In the genomic region with DNA sequence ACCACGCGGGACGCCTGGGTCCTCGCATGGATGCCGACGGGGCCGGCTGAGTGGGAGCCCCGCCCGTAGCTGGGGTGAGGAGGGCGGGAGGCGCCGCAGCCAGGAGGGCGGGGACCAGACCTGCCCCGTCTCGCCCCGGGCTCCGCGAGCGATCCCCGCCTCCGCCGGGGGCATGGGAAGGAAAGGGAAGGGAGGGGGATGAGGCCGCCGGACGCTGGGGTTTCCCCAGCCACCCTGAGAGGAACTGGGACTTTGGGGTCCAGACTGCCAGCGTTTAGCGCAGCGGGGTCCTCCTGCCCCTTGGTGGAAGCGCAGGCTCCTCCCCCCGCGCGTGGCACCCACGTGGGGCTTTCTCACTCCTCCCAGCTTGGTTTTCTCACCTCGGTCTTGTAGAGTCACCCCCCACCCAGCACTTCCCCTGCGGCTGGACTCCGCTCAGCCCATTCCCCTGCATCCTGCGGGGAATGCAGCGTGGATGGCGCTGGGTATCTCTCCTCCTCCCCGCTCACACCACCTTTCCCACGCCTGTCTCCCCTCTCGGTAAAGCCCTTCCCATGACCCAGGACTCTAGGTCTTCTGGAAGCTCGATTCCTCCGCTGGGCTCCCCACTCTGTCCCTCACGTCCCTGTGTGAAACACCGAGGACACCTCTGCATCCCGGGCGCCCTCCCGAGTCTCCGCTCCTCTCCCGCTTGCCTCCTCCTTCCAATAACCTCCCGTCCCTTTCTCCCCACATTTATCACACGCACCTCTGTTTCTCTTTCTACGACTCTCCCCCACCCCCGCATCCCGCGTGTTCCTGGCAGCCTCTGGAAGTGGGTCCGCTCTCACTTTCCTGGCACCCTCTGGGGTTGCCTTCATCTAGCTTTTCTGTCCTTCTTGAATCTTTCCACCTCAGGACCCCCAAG, we compare ENCODE assay signal across 8 cellular contexts. TPM values are rescaled to one million over a fixed set of nuclear protein-coding genes. Genes with fewer than 3 reads are reported as not detected.
DNase-seq lines count a peak whose midpoint lies in the region; ATAC-seq, FAIRE-seq and TF ChIP-seq lines count a peak whose summit lies in the region.

No MANE protein-coding gene starts in this region.

- H3K36me3 ChIP-seq in BJ (ENCODE audit: control insufficient read depth, insufficient read depth, low read length) = peaks cover 2% of the 10 kb centered on the region
- peaks cover 0 to 18% of the 10 kb centered on the region in 2 donors for H3K36me3 ChIP-seq in left lung

- intact Hi-C loops in left lung (cut with DNase I) = no loop called here

- DNase-seq in BJ (ENCODE audit: low read depth) (no peak), left lung (peak; percentile 82 to 95), D721Med (ENCODE audit: insufficient read length, low spot score) (no peak)
- DNase-seq in central memory CD4-positive, alpha-beta T cell = peak; percentile 87
- peak; percentile 85 for DNase-seq in stimulated activated CD4-positive, alpha-beta T cell treated with anti-CD3 and anti-CD28 coated beads, Interleukin-4, amount 100 ng/mL, for 24 hours

- H3K4me3 ChIP-seq in BJ (ENCODE audit: low read depth, low read length) = peak overlapping the region; percentile 96
- peak overlapping the region; percentile 91 to 97 for H3K4me3 ChIP-seq in left lung

- H3K36me3 Mint-ChIP-seq in IgD-negative memory B cell = peaks cover 10% of the 10 kb centered on the region

- no peaks in the 10 kb centered on the region for H3K27me3 Mint-ChIP-seq in IgD-negative memory B cell

- H3K4me1 Mint-ChIP-seq in IgD-negative memory B cell = peaks cover 28 to 31% (median 30%) of the 10 kb centered on the region in 3 donors

- CTCF ChIA-PET in BJ (lab: Yijun Ruan, JAX) = interaction anchor here (0.7 to 6.4 kb wide), 14 partner anchors 12 to 147 kb away, joined by 3 to 69 read pairs (median 8); partner anchors contain the start of genes B3GNT8, B9D2 and CCDC97

- peak overlapping the region; percentile 98 to 100 (median 98) for H3K4me3 Mint-ChIP-seq in IgD-negative memory B cell

- H3K27ac ChIP-seq in left lung = peak overlapping the region; percentile 83 to 90

- POLR2A ChIA-PET in BJ (lab: Charles Lee) = interaction anchor here (0.6 to 0.9 kb wide), 2 partner anchors 12 to 27 kb away, joined by 4 to 8 read pairs; partner anchors contain the start of gene B9D2

- FAIRE-seq in D721Med (lab: Jason Lieb, UNC) = no peak

- peaks cover 5 to 60% of the 10 kb centered on the region in 2 donors for H3K4me1 ChIP-seq in left lung

- TF ChIP-seq CTCF in BJ (IDR thresholded peaks at IDR 0.05; ENCODE audit: insufficient read depth, low read depth, low read length) (no peak), left lung (IDR thresholded peaks at IDR 0.05) (no peak), D721Med (IDR thresholded peaks at IDR 0.05; ENCODE audit: insufficient read depth, missing control alignments) (no peak)

- H3K9me3 Mint-ChIP-seq in IgD-negative memory B cell = peaks cover 0 to 3% (median 0%) of the 10 kb centered on the region in 3 donors

- no peaks in the 10 kb centered on the region for H3K9me3 ChIP-seq in left lung

- ATAC-seq in GM19351 (IDR thresholded peaks at IDR 0.05; ENCODE audit: unreplicated experiment) = peak; percentile 38
- peak; percentile 64 to 69 for ATAC-seq in activated CD4-positive, CD25-positive, alpha-beta regulatory T cell treated with anti-CD3 and anti-CD28 coated beads, Interleukin-2, amount 50 U/mL, for 24 hours
- peak; percentile 70 for ATAC-seq in left lung

- no peaks in the 10 kb centered on the region for H3K27me3 ChIP-seq in BJ (ENCODE audit: control insufficient read depth, insufficient read depth, low read length)
- H3K27me3 ChIP-seq in left lung = no peaks in the 10 kb centered on the region

- peak overlapping the region; percentile 91 to 99 (median 97) for H3K27ac Mint-ChIP-seq in IgD-negative memory B cell

RNA-seq across cellular contexts. Expression of gene TGFB1, which starts 2.1 kb away (rescaled TPM):
- polyA plus RNA-seq in BJ (2011; rRNA removed) (7.3 and 11.2 TPM in 2 replicates), IgD-negative memory B cell (49.3 TPM)
- 24.6 and 35.6 TPM in 2 replicates for polyA minus RNA-seq in BJ (2011; rRNA and poly(A)+ RNA removed)
- total RNA-seq in left lung = 10 to 100 TPM; 73.1 to 98.0 TPM

RNA-seq across cellular contexts. Expression of gene B9D2, which starts 12.4 kb away (rescaled TPM):
- 6.6 and 10.9 TPM in 2 replicates for polyA plus RNA-seq in BJ (2011; rRNA removed)
- 2.1 and 2.5 TPM in 2 replicates for polyA minus RNA-seq in BJ (2011; rRNA and poly(A)+ RNA removed)
- polyA plus RNA-seq in IgD-negative memory B cell = 10.5 TPM
- total RNA-seq in left lung = 1 to 10 TPM; 7.8 to 8.8 TPM

RNA-seq across cellular contexts. Expression of gene TMEM91, which starts 24.7 kb away (rescaled TPM):
- polyA plus RNA-seq in BJ (2011; rRNA removed) (3.2 and 5.1 TPM in 2 replicates), IgD-negative memory B cell (1.8 TPM)
- 4.6 and 7.7 TPM in 2 replicates for polyA minus RNA-seq in BJ (2011; rRNA and poly(A)+ RNA removed)
- total RNA-seq in left lung = 10 to 100 TPM; 10.1 to 14.3 TPM

RNA-seq across cellular contexts. Expression of gene CCDC97, which starts 41.6 kb away (rescaled TPM):
- polyA plus RNA-seq in BJ (2011; rRNA removed) (7.2 and 10.3 TPM in 2 replicates), IgD-negative memory B cell (34.5 TPM)
- 8.2 and 11.0 TPM in 2 replicates for polyA minus RNA-seq in BJ (2011; rRNA and poly(A)+ RNA removed)
- 10 to 100 TPM; 25.3 to 30.2 TPM for total RNA-seq in left lung

RNA-seq across cellular contexts. Expression of gene EXOSC5, which starts 45.6 kb away (rescaled TPM):
- polyA plus RNA-seq in BJ (2011; rRNA removed) (16.5 and 24.7 TPM in 2 replicates), IgD-negative memory B cell (75.1 TPM)
- 4.5 and 5.9 TPM in 2 replicates for polyA minus RNA-seq in BJ (2011; rRNA and poly(A)+ RNA removed)
- 10 to 100 TPM; 10.3 to 17.4 TPM for total RNA-seq in left lung

Comparison
In these comparisons a context has a peak if more than half of its experiments do, and no peak if none do; other contexts are left out.
1. DNase-seq: peak in central memory CD4-positive, alpha-beta T cell (single experiment), left lung (2 of 2) and stimulated activated CD4-positive, alpha-beta T cell treated with anti-CD3 and anti-CD28 coated beads, Interleukin-4, amount 100 ng/mL, for 24 hours (single experiment); none in BJ (single experiment) and D721Med (single experiment).
2. Peak in every context shown above with its lines, with median percentiles within 50 percentile points of each other: ATAC-seq.